Comparison of ENCODE assay signal across 16 cellular contexts in genomic region chr1:9992910-9993309, GRCh38. TPM values are rescaled to one million over a fixed set of nuclear protein-coding genes. Genes with fewer than 3 reads are reported as not detected.
"Had no signal": no experiment of that assay in that cellular context is flagged by ENCODE, and none has a peak within 500 bp of the region (broad histone marks: within the 10 kb centered on the region; RNA-seq: fewer than 3 reads in every experiment).

No MANE protein-coding gene starts in this region.

- ATAC-seq: activated CD4-positive, alpha-beta T cell treated with anti-CD3 and anti-CD28 coated beads for 36 hours; activated CD8-positive, alpha-beta T cell treated with anti-CD3 and anti-CD28 coated beads for 36 hours; activated T-cell treated with anti-CD3 and anti-CD28 coated beads, Interleukin-2, amount 50 U/mL, for 4 hours; esophagus mucosa; psoas muscle; sciatic nerve had no signal

- H3K9me3 ChIP-seq: adrenal gland, psoas muscle, SJSA1, spleen had no signal

- H3K27ac ChIP-seq: psoas muscle, SJSA1 had no signal

- H3K27me3 ChIP-seq: adrenal gland had no signal

- DNase-seq: activated CD4-positive, alpha-beta T cell treated with anti-CD3 and anti-CD28 coated beads for 36 hours; activated CD8-positive, alpha-beta T cell treated with anti-CD3 and anti-CD28 coated beads for 36 hours; activated effector memory CD4-positive, alpha-beta T cell treated with Interleukin-2 at 50 U/mL for 16 hours; activated naive CD4-positive, alpha-beta T cell treated with anti-CD3 and anti-CD28 coated beads, Interleukin-2, amount 50 U/mL, for 16 hours; activated T-cell treated with anti-CD3 and anti-CD28 coated beads, Interleukin-2, amount 50 U/mL, for 4 hours; adrenal gland; midbrain; psoas muscle; spleen; SW 1271 had no signal

- H3K36me3 ChIP-seq: adrenal gland, SJSA1, spleen had no signal

- H3K4me3 ChIP-seq: adrenal gland, psoas muscle, SJSA1, spleen had no signal

RNA-seq across cellular contexts. Expression of gene RBP7, which starts 4.1 kb away (rescaled TPM):
- total RNA-seq: activated CD4-positive, alpha-beta T cell treated with anti-CD3 and anti-CD28 coated beads for 36 hours; activated CD8-positive, alpha-beta T cell treated with anti-CD3 and anti-CD28 coated beads for 36 hours; activated T-cell treated with anti-CD3 and anti-CD28 coated beads, Interleukin-2, amount 50 U/mL, for 4 hours; lung microvascular endothelial cell; myocyte; osteoblast had no signal
